ENCODE assay signal across 33 cellular contexts in the genomic region with DNA sequence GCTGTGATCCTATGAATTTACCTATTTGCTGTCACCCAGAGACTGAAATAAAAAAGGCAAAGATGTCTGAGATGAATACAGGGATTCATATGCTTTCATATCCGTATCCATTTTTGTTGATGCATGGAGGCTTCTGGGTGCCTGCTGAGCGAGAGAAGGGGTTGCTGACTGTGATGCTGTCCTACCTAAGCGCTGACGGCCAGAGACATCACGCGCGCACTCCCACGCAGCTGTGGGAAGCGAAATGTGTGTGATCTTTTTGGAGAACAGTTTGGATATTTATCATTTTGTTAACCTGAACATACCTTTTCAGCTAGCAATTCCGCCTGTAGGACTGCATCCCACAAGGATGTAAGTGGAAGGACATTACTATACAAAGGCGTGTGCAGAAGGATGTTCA.
"Had no signal": no experiment of that assay in that cellular context is flagged by ENCODE, and none has a peak within 500 bp of the region (broad histone marks: within the 10 kb centered on the region; RNA-seq: fewer than 3 reads in every experiment).

No MANE protein-coding gene starts in this region.

- H3K27me3 ChIP-seq: adrenal gland, body of pancreas, brain microvascular endothelial cell, breast epithelium had no signal

- H3K4me1 Mint-ChIP-seq: activated naive CD8-positive, alpha-beta T cell treated with anti-CD3 and anti-CD28 coated beads for 36 hours; activated T-helper 17 cell treated with anti-CD3 and anti-CD28 coated beads, Interleukin-2, amount 50 U/mL, for 72 hours had no signal

- DNase-seq: activated CD4-positive, alpha-beta T cell treated with anti-CD3 and anti-CD28 coated beads for 4 hours; activated CD4-positive, alpha-beta T cell treated with anti-CD3 and anti-CD28 coated beads, Interleukin-2, amount 10 ng/mL, durations not matched to agents 7 days and 5 days; activated CD4-positive, alpha-beta T cell treated with anti-CD3 and anti-CD28 coated beads, Interleukin-2, amount 50 U/mL, for 48 hours; activated CD4-positive, CD25-positive, alpha-beta regulatory T cell; activated CD4-positive, CD25-positive, alpha-beta regulatory T cell treated with anti-CD3 and anti-CD28 coated beads, Interleukin-2, amount 50 U/mL, for 72 hours; activated CD8-positive, alpha-beta memory T cell treated with anti-CD3 and anti-CD28 coated beads, Interleukin-2, amount 50 U/mL, for 4 hours; activated CD8-positive, alpha-beta T cell treated with anti-CD3 and anti-CD28 coated beads for 36 hours; activated effector memory CD4-positive, alpha-beta T cell treated with anti-CD3 and anti-CD28 coated beads, Interleukin-2, amount 50 U/mL, for 16 hours; activated gamma-delta T cell treated with Interleukin-2 at 50 U/mL for 16 hours; activated naive CD4-positive, alpha-beta T cell; activated naive CD4-positive, alpha-beta T cell treated with anti-CD3 and anti-CD28 coated beads for 36 hours; activated naive CD4-positive, alpha-beta T cell treated with anti-CD3 and anti-CD28 coated beads, Interleukin-2, amount 50 U/mL, for 16 hours; activated naive CD8-positive, alpha-beta T cell treated with anti-CD3 and anti-CD28 coated beads for 36 hours; activated T-cell treated with anti-CD3 and anti-CD28 coated beads for 4 hours; activated T-cell treated with anti-CD3 and anti-CD28 coated beads, Interleukin-2, amount 50 U/mL, for 1 hour; activated T-cell treated with anti-CD3 and anti-CD28 coated beads, Interleukin-2, amount 50 U/mL, for 4 hours; activated T-cell treated with anti-CD3 and anti-CD28 coated beads, Interleukin-2, amount 50 U/mL, for 72 hours; amniotic stem cell; aorta; body of pancreas; brain microvascular endothelial cell; central memory CD4-positive, alpha-beta T cell; T-helper 1 cell; T-helper 2 cell; T-helper 9 cell had no signal

- H3K27ac ChIP-seq: adrenal gland, body of pancreas, brain microvascular endothelial cell, breast epithelium, VCaP had no signal

- H3K4me1 ChIP-seq: body of pancreas, breast epithelium had no signal

- H3K36me3 Mint-ChIP-seq: activated naive CD4-positive, alpha-beta T cell treated with anti-CD3 and anti-CD28 coated beads, Interleukin-2, amount 50 U/mL, for 72 hours; activated naive CD8-positive, alpha-beta T cell treated with anti-CD3 and anti-CD28 coated beads for 36 hours had no signal

- H3K4me3 Mint-ChIP-seq: activated CD4-positive, alpha-beta T cell treated with anti-CD3 and anti-CD28 coated beads, Interleukin-2, amount 10 ng/mL, durations not matched to agents 7 days and 5 days; activated CD8-positive, alpha-beta T cell treated with anti-CD3 and anti-CD28 coated beads for 36 hours; activated naive CD4-positive, alpha-beta T cell treated with anti-CD3 and anti-CD28 coated beads for 36 hours; activated naive CD8-positive, alpha-beta T cell treated with anti-CD3 and anti-CD28 coated beads for 36 hours; activated T-cell treated with anti-CD3 and anti-CD28 coated beads, Interleukin-2, amount 50 U/mL, for 4 hours; activated T-cell treated with anti-CD3 and anti-CD28 coated beads, Interleukin-2, amount 50 U/mL, for 72 hours; activated T-helper 1 cell treated with anti-CD3 and anti-CD28 coated beads, Interleukin-12 subunit alpha, Interleukin-12 subunit beta, Interleukin-2, Interleukin-4 antibody, amounts not matched to agents 30 ng/mL and 10 ng/mL and 1 ng/mL, durations not matched to agents 14 hours and 24 hours and 36 hours; activated T-helper 17 cell treated with anti-CD3 and anti-CD28 coated beads, Interleukin-2, amount 50 U/mL, for 72 hours; T-helper 1 cell treated with Interleukin-12 subunit alpha and Interleukin-12 subunit beta and Interleukin-4 antibody, amounts not matched to agents 30 μg/mL and 1 μg/mL, for 36 hours; T-helper 2 cell treated with Interferon-gamma antibody and Interleukin-4, amounts not matched to agents 5 μg/mL and 100 μg/mL, for 36 hours had no signal

- H3K27ac Mint-ChIP-seq: activated CD4-positive, alpha-beta T cell treated with anti-CD3 and anti-CD28 coated beads, Interleukin-2, amount 10 ng/mL, durations not matched to agents 7 days and 5 days; activated CD8-positive, alpha-beta T cell treated with anti-CD3 and anti-CD28 coated beads for 36 hours; activated naive CD4-positive, alpha-beta T cell treated with anti-CD3 and anti-CD28 coated beads for 36 hours; activated naive CD4-positive, alpha-beta T cell treated with anti-CD3 and anti-CD28 coated beads, Interleukin-2, amount 50 U/mL, for 72 hours; activated naive CD8-positive, alpha-beta T cell treated with anti-CD3 and anti-CD28 coated beads for 36 hours; activated T-cell treated with anti-CD3 and anti-CD28 coated beads, Interleukin-2, amount 50 U/mL, for 72 hours; activated T-helper 1 cell treated with anti-CD3 and anti-CD28 coated beads, Interleukin-12 subunit alpha, Interleukin-12 subunit beta, Interleukin-2, Interleukin-4 antibody, amounts not matched to agents 30 ng/mL and 10 ng/mL and 1 ng/mL, durations not matched to agents 14 hours and 24 hours and 36 hours; activated T-helper 17 cell treated with anti-CD3 and anti-CD28 coated beads, Interleukin-2, amount 50 U/mL, for 72 hours; T-helper 1 cell treated with Interleukin-12 subunit alpha and Interleukin-12 subunit beta and Interleukin-4 antibody, amounts not matched to agents 30 μg/mL and 1 μg/mL, for 36 hours; T-helper 2 cell treated with Interferon-gamma antibody and Interleukin-4, amounts not matched to agents 5 μg/mL and 100 μg/mL, for 36 hours had no signal

- ATAC-seq: activated CD8-positive, alpha-beta T cell treated with anti-CD3 and anti-CD28 coated beads for 36 hours; activated naive CD4-positive, alpha-beta T cell treated with anti-CD3 and anti-CD28 coated beads, Interleukin-2, amount 50 U/mL, for 72 hours; activated T-cell treated with anti-CD3 and anti-CD28 coated beads, Interleukin-2, amount 50 U/mL, for 4 hours; activated T-cell treated with anti-CD3 and anti-CD28 coated beads, Interleukin-2, amount 50 U/mL, for 72 hours; activated T-helper 17 cell treated with anti-CD3 and anti-CD28 coated beads, Interleukin-2, amount 50 U/mL, for 72 hours; body of pancreas had no signal

- H3K27me3 Mint-ChIP-seq: activated CD4-positive, alpha-beta T cell treated with anti-CD3 and anti-CD28 coated beads, Interleukin-2, amount 10 ng/mL, durations not matched to agents 7 days and 5 days; activated naive CD8-positive, alpha-beta T cell treated with anti-CD3 and anti-CD28 coated beads for 36 hours; activated T-helper 17 cell treated with anti-CD3 and anti-CD28 coated beads, Interleukin-2, amount 50 U/mL, for 72 hours had no signal

- H3K9me3 ChIP-seq: adrenal gland, body of pancreas, breast epithelium had no signal

- H3K4me3 ChIP-seq: adrenal gland, body of pancreas, breast epithelium had no signal

- H3K36me3 ChIP-seq: brain microvascular endothelial cell, breast epithelium had no signal

- H3K9me3 Mint-ChIP-seq: activated CD4-positive, alpha-beta T cell treated with anti-CD3 and anti-CD28 coated beads, Interleukin-2, amount 10 ng/mL, durations not matched to agents 7 days and 5 days; activated CD8-positive, alpha-beta T cell treated with anti-CD3 and anti-CD28 coated beads for 36 hours; activated naive CD4-positive, alpha-beta T cell treated with anti-CD3 and anti-CD28 coated beads for 36 hours; activated naive CD4-positive, alpha-beta T cell treated with anti-CD3 and anti-CD28 coated beads, Interleukin-2, amount 50 U/mL, for 72 hours; activated naive CD8-positive, alpha-beta T cell treated with anti-CD3 and anti-CD28 coated beads for 36 hours; activated T-cell treated with anti-CD3 and anti-CD28 coated beads, Interleukin-2, amount 50 U/mL, for 4 hours; activated T-cell treated with anti-CD3 and anti-CD28 coated beads, Interleukin-2, amount 50 U/mL, for 72 hours; activated T-helper 1 cell treated with anti-CD3 and anti-CD28 coated beads, Interleukin-12 subunit alpha, Interleukin-12 subunit beta, Interleukin-2, Interleukin-4 antibody, amounts not matched to agents 30 ng/mL and 10 ng/mL and 1 ng/mL, durations not matched to agents 14 hours and 24 hours and 36 hours; activated T-helper 17 cell treated with anti-CD3 and anti-CD28 coated beads, Interleukin-2, amount 50 U/mL, for 72 hours; T-helper 1 cell treated with Interleukin-12 subunit alpha and Interleukin-12 subunit beta and Interleukin-4 antibody, amounts not matched to agents 30 μg/mL and 1 μg/mL, for 36 hours; T-helper 2 cell treated with Interferon-gamma antibody and Interleukin-4, amounts not matched to agents 5 μg/mL and 100 μg/mL, for 36 hours had no signal
